Comparison of ENCODE assay signal across 19 cellular contexts in genomic region chr3:3157484-3157883, GRCh38. TPM values are rescaled to one million over a fixed set of nuclear protein-coding genes. Genes with fewer than 3 reads are reported as not detected.
"Had no signal": no experiment of that assay in that cellular context is flagged by ENCODE, and none has a peak within 500 bp of the region (broad histone marks: within the 10 kb centered on the region; RNA-seq: fewer than 3 reads in every experiment).

No MANE protein-coding gene starts in this region.

- H3K4me3 ChIP-seq: ascending aorta, gastroesophageal sphincter, left lung, pancreas, thyroid gland had no signal

- ATAC-seq: gastroesophageal sphincter, left lung, pancreas, SK-N-SH treated with all-trans-retinoic acid at 6 μM for 48 hours, WTC11 had no signal

- FAIRE-seq: keratinocyte, pancreas, TTC549, urothelium cell line had no signal

- H3K27ac Mint-ChIP-seq: activated CD4-positive, alpha-beta T cell treated with anti-CD3 and anti-CD28 coated beads, Interleukin-2, amount 10 ng/mL, durations not matched to agents 24 days and 14 days; WTC11 had no signal

- H3K27me3 ChIP-seq: ascending aorta, gastroesophageal sphincter, left lung, pancreas, thyroid gland had no signal

- H3K27ac ChIP-seq: ascending aorta, gastroesophageal sphincter, left lung, pancreas, thyroid gland had no signal

- H3K27me3 Mint-ChIP-seq: activated CD4-positive, alpha-beta T cell treated with anti-CD3 and anti-CD28 coated beads, Interleukin-2, amount 10 ng/mL, durations not matched to agents 24 days and 14 days; naive B cell had no signal

- H3K9me3 ChIP-seq: ascending aorta, gastroesophageal sphincter, left lung, pancreas, thyroid gland had no signal

- DNase-seq: activated CD4-positive, alpha-beta T cell treated with anti-CD3 and anti-CD28 coated beads, Interleukin-2, amount 10 ng/mL, durations not matched to agents 24 days and 14 days; activated effector memory CD4-positive, alpha-beta T cell treated with anti-CD3 and anti-CD28 coated beads, Interleukin-2, amount 50 U/mL, for 16 hours; dermis blood vessel endothelial cell; left lung; mammary epithelial cell; naive B cell; pancreas; stimulated activated CD4-positive, alpha-beta T cell treated with anti-CD3 and anti-CD28 coated beads, Interleukin-2, amount 100 ng/mL, for 24 hours; thyroid gland had no signal

- H3K4me3 Mint-ChIP-seq: activated CD4-positive, alpha-beta T cell treated with anti-CD3 and anti-CD28 coated beads, Interleukin-2, amount 10 ng/mL, durations not matched to agents 24 days and 14 days; naive B cell; WTC11 had no signal

- H3K4me1 ChIP-seq: left lung, pancreas had no signal

- H3K4me1 Mint-ChIP-seq: WTC11 had no signal

- H3K9me3 Mint-ChIP-seq: activated CD4-positive, alpha-beta T cell treated with anti-CD3 and anti-CD28 coated beads, Interleukin-2, amount 10 ng/mL, durations not matched to agents 24 days and 14 days; naive B cell; WTC11 had no signal

RNA-seq across cellular contexts. Expression of gene IL5RA, which starts 47.3 kb away (rescaled TPM):
- total RNA-seq: activated CD4-positive, alpha-beta T cell treated with anti-CD3 and anti-CD28 coated beads, Interleukin-2, amount 10 ng/mL, durations not matched to agents 24 days and 14 days; ascending aorta; chondrocyte; dermis blood vessel endothelial cell; epithelial cell of proximal tubule; mammary epithelial cell; T-helper 2 cell treated with Interferon-gamma antibody and Interleukin-4, amounts not matched to agents 100 ng/mL and 5 ng/mL, for 36 hours; WTC11 had no signal
- polyA plus RNA-seq: keratinocyte, mammary epithelial cell had no signal
